ENCODE assay signal across 11 cellular contexts in the genomic region with DNA sequence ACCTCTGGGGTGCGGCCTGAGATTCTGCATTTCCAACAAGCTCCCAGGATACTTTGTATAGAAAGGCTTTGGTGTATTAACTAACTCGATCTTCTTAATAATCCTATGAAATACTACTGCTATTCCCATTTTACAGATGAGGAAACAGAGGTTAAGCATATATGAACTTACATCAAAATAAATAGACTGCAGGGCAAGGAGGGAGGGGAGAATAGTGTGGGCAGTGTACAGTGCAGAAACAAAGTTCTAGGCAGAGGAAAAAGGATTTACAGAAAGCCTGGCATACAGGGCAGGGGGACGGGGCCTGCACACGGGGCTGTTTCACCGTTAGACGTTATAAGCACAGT. TPM values are rescaled to one million over a fixed set of nuclear protein-coding genes. Genes with fewer than 3 reads are reported as not detected.
DNase-seq lines count a peak whose midpoint lies in the region; ATAC-seq, FAIRE-seq and TF ChIP-seq lines count a peak whose summit lies in the region.
"Had no signal": no experiment of that assay in that cellular context is flagged by ENCODE, and none has a peak within 500 bp of the region (broad histone marks: within the 10 kb centered on the region; RNA-seq: fewer than 3 reads in every experiment).

No MANE protein-coding gene starts in this region.

- peak overlapping the region; percentile 94 for H3K27ac Mint-ChIP-seq in stimulated activated naive CD8-positive, alpha-beta T cell treated with anti-CD3 and anti-CD28 coated beads, Interleukin-15, Interleukin-2, amounts not matched to agents 100 ng/mL and 50 ng/mL, for 24 hours
- peak overlapping the region; percentile 88 to 96 for H3K27ac Mint-ChIP-seq in natural killer cell treated with Interleukin-12 subunit alpha and Interleukin-12 subunit beta and Interleukin-15 and Interleukin-18, amount 100 ng/mL, for 72 hours

- intact Hi-C loops in GM12878 (cut with micrococcal nuclease; ENCODE audit: unreplicated experiment) (no loop called here), lower leg skin (cut with DNase I; ENCODE audit: low total_unique reads) (no loop called here)

- no peak for TF ChIP-seq CTCF in GM12878 (IDR thresholded peaks at IDR 0.05 in 2 of 3, conservative IDR thresholded peaks at IDR 0.05 in 1 of 3; ENCODE audit: control insufficient read depth in 2 of 3, extremely low read depth in 1 of 3, insufficient read depth in 1 of 3, low read depth in 3 of 3, low read length in 3 of 3)
- no peak for TF ChIP-seq CTCF in lower leg skin (IDR thresholded peaks at IDR 0.05)

- H3K4me3 ChIP-seq in GM12878: peak overlapping the region; percentile 82
- H3K4me3 ChIP-seq in lower leg skin (ENCODE audit: low read depth, poor library complexity, severe bottlenecking): no peak overlapping the region

- peak overlapping the region; percentile 86 for H3K27ac ChIP-seq in GM12878 (ENCODE audit: control insufficient read depth, insufficient read depth)

- WGBS in GM12878 (ENCODE audit: insufficient coverage, insufficient replicate concordance, low lambda C conversion rate, missing lambda C conversion rate): 63% methylated on average over 6 of the region's 6 CpGs
- 81 to 83% methylated on average over 6 of the region's 6 CpGs for WGBS in lower leg skin, 2 donors

- FAIRE-seq in GM12878 (lab: Jason Lieb, UNC): no peak
- FAIRE-seq: pancreas had no signal

- POLR2A ChIA-PET in GM12878 (lab: Charles Lee): interaction anchor here (0.6 to 5.9 kb wide), 3 partner anchors 24 to 460 kb away, joined by 4 to 47 read pairs (median 18); partner anchors contain the start of gene WNK1

- H2AFZ ChIP-seq in GM12878 (ENCODE audit: control insufficient read depth, low read depth, low read length): no peak overlapping the region

- H3K36me3 Mint-ChIP-seq in stimulated activated naive CD8-positive, alpha-beta T cell treated with anti-CD3 and anti-CD28 coated beads, Interleukin-15, Interleukin-2, amounts not matched to agents 100 ng/mL and 50 ng/mL, for 24 hours (ENCODE audit: low read depth): peaks cover 11% of the 10 kb centered on the region
- no peaks in the 10 kb centered on the region for H3K36me3 Mint-ChIP-seq in natural killer cell treated with Interleukin-12 subunit alpha and Interleukin-12 subunit beta and Interleukin-15 and Interleukin-18, amount 100 ng/mL, for 72 hours

- peaks cover 0 to 8% of the 10 kb centered on the region in 2 experiments; a peak in 1 of 4 replicates for H3K36me3 ChIP-seq in GM12878 (ENCODE audit: control insufficient read depth in 2 of 2, insufficient read depth in 2 of 2, low read length in 1 of 2)
- H3K36me3 ChIP-seq: pancreas had no signal

- H3K4me2 ChIP-seq in GM12878 (ENCODE audit: control insufficient read depth, insufficient read depth): peak overlapping the region; percentile 92

- H3K9ac ChIP-seq in GM12878 (ENCODE audit: control insufficient read depth, insufficient read depth, low read length): peak overlapping the region; percentile 89

- in situ Hi-C loops in GM12878 (cut with MboI): no loop called here

- H3K27me3 ChIP-seq in GM12878 (replicated peaks in 1 of 2; ENCODE audit: control insufficient read depth in 2 of 2, insufficient read depth in 2 of 2, low read length in 1 of 2): no peaks in the 10 kb centered on the region
- H3K27me3 ChIP-seq: pancreas had no signal

- TF ChIP-seq EP300 in GM12878 (IDR thresholded peaks at IDR 0.05; ENCODE audit: borderline replicate concordance in 1 of 2, control insufficient read depth in 1 of 2, low read depth in 2 of 2, low read length in 2 of 2): no peak

- no peaks in the 10 kb centered on the region for H3K27me3 Mint-ChIP-seq in stimulated activated naive CD8-positive, alpha-beta T cell treated with anti-CD3 and anti-CD28 coated beads, Interleukin-15, Interleukin-2, amounts not matched to agents 100 ng/mL and 50 ng/mL, for 24 hours
- H3K27me3 Mint-ChIP-seq in natural killer cell treated with Interleukin-12 subunit alpha and Interleukin-12 subunit beta and Interleukin-15 and Interleukin-18, amount 100 ng/mL, for 72 hours: no peaks in the 10 kb centered on the region

- no peak for ATAC-seq in stimulated activated naive CD8-positive, alpha-beta T cell treated with anti-CD3 and anti-CD28 coated beads, Interleukin-15, Interleukin-2, amounts not matched to agents 100 U/mL and 50 U/mL, for 24 hours
- ATAC-seq in GM12878 (no peak), HG02852 (IDR thresholded peaks at IDR 0.05; ENCODE audit: unreplicated experiment) (no peak), GM21447 (IDR thresholded peaks at IDR 0.05; ENCODE audit: unreplicated experiment) (no peak), esophagus mucosa (no peak)
- no peak for ATAC-seq in natural killer cell treated with Interleukin-12 subunit alpha and Interleukin-12 subunit beta and Interleukin-15 and Interleukin-18, amount 100 ng/mL, for 72 hours
- ATAC-seq: pancreas had no signal

- CTCF ChIA-PET in GM12878 (lab: Yijun Ruan, JAX): interaction anchor here (1.1 to 1.9 kb wide), 3 partner anchors 18 to 107 kb away, joined by 3 to 4 read pairs (median 4); no protein-coding TSS in a partner anchor

- no peak for TF ChIP-seq POLR2A in GM12878 (IDR thresholded peaks at IDR 0.05; ENCODE audit: low read depth, low read length)
- no peak for TF ChIP-seq POLR2A in lower leg skin (IDR thresholded peaks at IDR 0.05)

- SMC1A ChIA-PET in GM12878 (lab: Charles Lee; ENCODE audit: uncharacterized antibody, unreplicated experiment): interaction anchor here (0.6 to 4.0 kb wide), 8 partner anchors 12 to 153 kb away, joined by 3 to 22 read pairs (median 4); no protein-coding TSS in a partner anchor

- H4K20me1 ChIP-seq in GM12878 (ENCODE audit: control insufficient read depth, insufficient read depth): no peaks in the 10 kb centered on the region

- TSS peak; percentile 73 for BruUV-seq in GM12878 (replicated peaks; lab: Mats Ljungman, UMichigan)

- no peaks in the 10 kb centered on the region for H3K9me3 Mint-ChIP-seq in stimulated activated naive CD8-positive, alpha-beta T cell treated with anti-CD3 and anti-CD28 coated beads, Interleukin-15, Interleukin-2, amounts not matched to agents 100 ng/mL and 50 ng/mL, for 24 hours
- H3K9me3 Mint-ChIP-seq in natural killer cell treated with Interleukin-12 subunit alpha and Interleukin-12 subunit beta and Interleukin-15 and Interleukin-18, amount 100 ng/mL, for 72 hours: no peaks in the 10 kb centered on the region

- peak overlapping the region; percentile 87 for H3K4me3 Mint-ChIP-seq in stimulated activated naive CD8-positive, alpha-beta T cell treated with anti-CD3 and anti-CD28 coated beads, Interleukin-15, Interleukin-2, amounts not matched to agents 100 ng/mL and 50 ng/mL, for 24 hours
- H3K4me3 Mint-ChIP-seq in natural killer cell treated with Interleukin-12 subunit alpha and Interleukin-12 subunit beta and Interleukin-15 and Interleukin-18, amount 100 ng/mL, for 72 hours: peak overlapping the region; percentile 87

- peaks cover 57% of the 10 kb centered on the region for H3K4me1 Mint-ChIP-seq in stimulated activated naive CD8-positive, alpha-beta T cell treated with anti-CD3 and anti-CD28 coated beads, Interleukin-15, Interleukin-2, amounts not matched to agents 100 ng/mL and 50 ng/mL, for 24 hours (ENCODE audit: low read depth)
- H3K4me1 Mint-ChIP-seq in natural killer cell treated with Interleukin-12 subunit alpha and Interleukin-12 subunit beta and Interleukin-15 and Interleukin-18, amount 100 ng/mL, for 72 hours (ENCODE audit: low read depth in 2 of 2): peaks cover 36% of the 10 kb centered on the region in 2 donors

- peaks cover 61% of the 10 kb centered on the region for H3K4me1 ChIP-seq in GM12878 (ENCODE audit: control insufficient read depth, insufficient read depth, low read length)
- H3K4me1 ChIP-seq: pancreas had no signal

- H3K79me2 ChIP-seq in GM12878 (ENCODE audit: control insufficient read depth, insufficient read depth, low read length): peaks cover 23% of the 10 kb centered on the region

- no peak for TF ChIP-seq RAD21 in GM12878 (IDR thresholded peaks at IDR 0.05; ENCODE audit: insufficient read depth, low read depth, low read length)

- DNase-seq in stimulated activated naive CD8-positive, alpha-beta T cell treated with anti-CD3 and anti-CD28 coated beads, Interleukin-15, Interleukin-2, amounts not matched to agents 100 U/mL and 50 U/mL, for 24 hours: no peak
- DNase-seq in GM12878 (ENCODE audit: low read depth, low spot score) (no peak), lower leg skin (ENCODE audit: low spot score in 2 of 2) (no peak)
- no peak for DNase-seq in natural killer cell treated with Interleukin-12 subunit alpha and Interleukin-12 subunit beta and Interleukin-15 and Interleukin-18, amount 100 ng/mL, for 72 hours (ENCODE audit: low spot score)
- DNase-seq: Calu3, NCI-H526 treated with DMSO at 0.1 percent for 48 hours, pancreas had no signal

- no peaks in the 10 kb centered on the region for H3K9me3 ChIP-seq in GM12878 (replicated peaks; ENCODE audit: control insufficient read depth, insufficient read depth, low read length)
- H3K9me3 ChIP-seq: pancreas had no signal

- RAD21 ChIA-PET in GM12878 (lab: Charles Lee; ENCODE audit: unreplicated experiment): interaction anchor here (0.8 to 6.1 kb wide), 7 partner anchors 14 to 111 kb away, joined by 3 to 49 read pairs (median 4); partner anchors contain the start of gene WNK1

TF ChIP-seq in GM12878, 131 proteins besides CTCF, POLR2A, EP300 and RAD21 (continues in another document):
- no peak for TF ChIP-seq HDGF (IDR thresholded peaks at IDR 0.05)
- no peak for TF ChIP-seq MEF2A (IDR thresholded peaks at IDR 0.05; ENCODE audit: insufficient read depth, low read depth, low read length)
- TF ChIP-seq HDAC2 (IDR thresholded peaks at IDR 0.05): no peak

RNA-seq across cellular contexts. Expression of gene NINJ2, which starts 19.0 kb away (rescaled TPM):
- 1.5 and 1.8 TPM in 2 replicates for total RNA-seq in GM12878 (2013; cell fraction: nucleolus; rRNA removed)
- total RNA-seq in GM12878 (2014; rRNA removed) (15.6 and 19.1 TPM in 2 replicates), GM12878 (2014; rRNA removed; fragmentation: Illumina TruSeq; extraction: Trizol) (12.0 and 14.0 TPM in 2 replicates), GM12878 (2021) (13.5 and 14.8 TPM in 2 replicates), esophagus mucosa (2.9 TPM), lower leg skin (10 to 100 TPM in 2 of 4 donors, 1 to 10 TPM in 2; 4.5 to 30.8 (median 11.5) TPM)
- polyA plus RNA-seq in GM12878 (2011; ENCODE audit: low read depth): 11.9 TPM
- polyA plus RNA-seq in GM12878 (2011; rRNA removed) (4.8 and 8.9 TPM in 2 replicates), GM12878 (2014; fragmentation: Illumina TruSeq; extraction: Trizol) (10.2 and 19.7 TPM in 2 replicates), GM12878 (2014; fragmentation: Nextera tagmentation; extraction: Ambion mirVana) (10 to 100 TPM; 36.6 to 51.6 TPM), GM12878 (2014; rRNA removed) (18.5 and 22.9 TPM in 2 replicates), GM12878 (2016; fragmentation: Nextera tagmentation; extraction: Ambion mirVana) (10 to 100 TPM; 22.9 to 24.2 TPM)
- 18.9 and 23.4 TPM in 2 replicates for polyA plus RNA-seq in GM12878 (2011; cell fraction: cytosol; rRNA removed)
- polyA plus RNA-seq in GM12878 (2011; cell fraction: nucleus; rRNA removed): 6.9 and 10.1 TPM in 2 replicates
- polyA plus RNA-seq in GM12878 (2012): 11.3 and 16.1 TPM in 2 replicates
- 13.2 and 19.5 TPM in 2 replicates for polyA minus RNA-seq in GM12878 (2011; rRNA and poly(A)+ RNA removed)
- polyA minus RNA-seq in GM12878 (2011; cell fraction: cytosol; rRNA and poly(A)+ RNA removed): 5.4 TPM in 1 of 2 replicates, not detected in the other
- polyA minus RNA-seq in GM12878 (2011; cell fraction: nucleus; rRNA and poly(A)+ RNA removed): 1.1 and 1.6 TPM in 2 replicates
- 10 to 100 TPM in 1 of 2 donors, 1 to 10 TPM in 1; 8.6 to 15.3 TPM for total RNA-seq in natural killer cell treated with Interleukin-12 subunit alpha and Interleukin-12 subunit beta and Interleukin-15 and Interleukin-18, amount 100 ng/mL, for 72 hours
- total RNA-seq: Calu3 had no signal
